In genomic region chr17:34386925-34387550, GRCh38 we compare ENCODE assay signal across 1 cellular context.
TF ChIP-seq lines count a peak whose summit lies in the region.

No MANE protein-coding gene starts in this region.

TF ChIP-seq in SK-N-SH, 30 proteins besides CTCF, POLR2A, EP300 and RAD21 (continued from another document):
- no peak for TF ChIP-seq TAF1 (IDR thresholded peaks at IDR 0.05; ENCODE audit: borderline replicate concordance, low read depth, low read length)
- TF ChIP-seq FOXJ3 (CRISPR knock-in tag; IDR thresholded peaks at IDR 0.05), result no peak
- TF ChIP-seq FOXM1 (IDR thresholded peaks at IDR 0.05; ENCODE audit: low read depth), result no peak
- no peak for TF ChIP-seq NFIC (IDR thresholded peaks at IDR 0.05; ENCODE audit: borderline replicate concordance)
- no peak for TF ChIP-seq GABPA (IDR thresholded peaks at IDR 0.05; ENCODE audit: low read depth)
- no peak for TF ChIP-seq FOSL2 (IDR thresholded peaks at IDR 0.05; ENCODE audit: borderline replicate concordance, low read depth)
- TF ChIP-seq ZBTB33 (IDR thresholded peaks at IDR 0.05; ENCODE audit: borderline replicate concordance, low read depth), result no peak
- TF ChIP-seq JUND (IDR thresholded peaks at IDR 0.05), result no peak
- no peak for TF ChIP-seq USF2 (IDR thresholded peaks at IDR 0.05; ENCODE audit: borderline replicate concordance, low read depth, low read length)
